20 cellular contexts compared by ENCODE assay signal in genomic region chr3:197963019-197963637, GRCh38. TPM values are rescaled to one million over a fixed set of nuclear protein-coding genes. Genes with fewer than 3 reads are reported as not detected.
DNase-seq lines count a peak whose midpoint lies in the region; ATAC-seq, FAIRE-seq and TF ChIP-seq lines count a peak whose summit lies in the region.
"Had no signal": no experiment of that assay in that cellular context is flagged by ENCODE, and none has a peak within 500 bp of the region (broad histone marks: within the 10 kb centered on the region; RNA-seq: fewer than 3 reads in every experiment).

No MANE protein-coding gene starts in this region.

- peaks cover 3% of the 10 kb centered on the region; the same call in 1 of the 3 replicates for H3K36me3 ChIP-seq in K562 (ENCODE audit: control insufficient read depth, insufficient read depth, low read length)
- H3K36me3 ChIP-seq: HAP-1 had no signal

- H3K4me2 ChIP-seq in K562 (ENCODE audit: insufficient read depth, low read length) = no peak overlapping the region
- H3K4me2 ChIP-seq: BLaER1 treated with 17β-estradiol and CSF1 and Interleukin-3, amounts not matched to agents 10 nM and 100 nM had no signal

- ATAC-seq in natural killer cell (no peak), K562 (no peak)
- ATAC-seq in natural killer cell treated with Interleukin-12 subunit alpha and Interleukin-12 subunit beta and Interleukin-15 and Interleukin-18, amount 100 ng/mL, for 72 hours = no peak

- H3K27ac Mint-ChIP-seq in natural killer cell (no peak overlapping the region), nephron (no peak overlapping the region)
- no peak overlapping the region for H3K27ac Mint-ChIP-seq in natural killer cell treated with Interleukin-12 subunit alpha and Interleukin-12 subunit beta and Interleukin-15 and Interleukin-18, amount 100 ng/mL, for 72 hours
- H3K27ac Mint-ChIP-seq: B cell, HFFc6 had no signal

- POLR2A ChIA-PET in K562 (lab: Yijun Ruan, JAX) = interaction anchor here (2.6 kb wide), 1 partner anchor 9 kb away, joined by 7 read pairs; no protein-coding TSS in a partner anchor

- H3K4me1 ChIP-seq in K562 (replicated peaks in 1 of 2; ENCODE audit: control insufficient read depth in 2 of 2, insufficient read depth in 2 of 2, low read length in 2 of 2) = peaks cover 24 to 25% of the 10 kb centered on the region in 2 experiments

- TF ChIP-seq RAD21 in K562 (CRISPR knock-in tag; conservative IDR thresholded peaks at IDR 0.05 in 1 of 2, IDR thresholded peaks at IDR 0.05 in 1 of 2) = no peak

- intact Hi-C loops in natural killer cell (cut with micrococcal nuclease) (no loop called here), K562 (cut with micrococcal nuclease) (loop anchor here (5.0 kb wide), 2 partner anchors 64 to 114 kb away; no protein-coding TSS in a partner anchor)

- 58% methylated on average over 5 of the region's 5 CpGs for WGBS in K562 (ENCODE audit: insufficient coverage, low coverage, missing lambda C conversion rate)

- H3K79me2 ChIP-seq in K562 (ENCODE audit: control insufficient read depth, insufficient read depth, low read length) = peaks cover 61% of the 10 kb centered on the region

- H3K36me3 Mint-ChIP-seq in natural killer cell (peaks cover 8% of the 10 kb centered on the region), nephron (ENCODE audit: low read depth) (peaks cover 9% of the 10 kb centered on the region)
- peaks cover 8% of the 10 kb centered on the region for H3K36me3 Mint-ChIP-seq in natural killer cell treated with Interleukin-12 subunit alpha and Interleukin-12 subunit beta and Interleukin-15 and Interleukin-18, amount 100 ng/mL, for 72 hours

- CTCF ChIA-PET in K562 (lab: Yijun Ruan, JAX; ENCODE audit: low intra/inter-chr PET ratio) = no interaction called here

- H3K9ac ChIP-seq in K562 (ENCODE audit: insufficient read depth in 1 of 2, low read depth in 2 of 2, low read length in 2 of 2) = peak overlapping the region; percentile 33 to 76; a peak in 3 of 4 replicates
- H3K9ac ChIP-seq: BLaER1 treated with 17β-estradiol and CSF1 and Interleukin-3, amounts not matched to agents 10 nM and 100 nM; GM23248 had no signal

- TF ChIP-seq POLR2A in K562 (conservative IDR thresholded peaks at IDR 0.05) = no peak

- H3K27me3 ChIP-seq in K562 (ENCODE audit: control insufficient read depth in 2 of 2, insufficient read depth in 2 of 2, low read length in 2 of 2) = no peaks in the 10 kb centered on the region
- H3K27me3 ChIP-seq: BLaER1 treated with 17β-estradiol and CSF1 and Interleukin-3, amounts not matched to agents 10 nM and 100 nM had no signal

- H3K9me3 ChIP-seq in K562 (replicated peaks; ENCODE audit: control insufficient read depth, insufficient read depth, low read depth, low read length) = peaks cover 9% of the 10 kb centered on the region

- H3K4me1 Mint-ChIP-seq in natural killer cell = peaks cover 38 to 40% of the 10 kb centered on the region in 2 donors
- H3K4me1 Mint-ChIP-seq in natural killer cell treated with Interleukin-12 subunit alpha and Interleukin-12 subunit beta and Interleukin-15 and Interleukin-18, amount 100 ng/mL, for 72 hours (ENCODE audit: low read depth in 2 of 2) = peaks cover 31 to 39% of the 10 kb centered on the region in 2 donors
- H3K4me1 Mint-ChIP-seq in nephron = peaks cover 34% of the 10 kb centered on the region

- no peak for TF ChIP-seq CTCF in natural killer cell (IDR thresholded peaks at IDR 0.05)
- no peak for TF ChIP-seq CTCF in K562 (IDR thresholded peaks at IDR 0.05 in 2 of 3, conservative IDR thresholded peaks at IDR 0.05 in 1 of 3; ENCODE audit: insufficient read depth in 2 of 3, low read depth in 1 of 3, low read length in 3 of 3)
- no peak for TF ChIP-seq CTCF in nephron (IDR thresholded peaks at IDR 0.05; ENCODE audit: unreplicated experiment in 3 of 3)

- in situ Hi-C loops in K562 (cut with MboI) = no loop called here

- H4K20me1 ChIP-seq in K562 (replicated peaks; ENCODE audit: control insufficient read depth, insufficient read depth, low read length) = no peaks in the 10 kb centered on the region
- H4K20me1 ChIP-seq: BLaER1 treated with 17β-estradiol and CSF1 and Interleukin-3, amounts not matched to agents 10 nM and 100 nM had no signal

- H3K27ac ChIP-seq in K562 (ENCODE audit: extremely low read depth, low read depth, low read length) = peak overlapping the region; percentile 42; the same call in 1 of the 3 replicates
- H3K27ac ChIP-seq: BLaER1 treated with 17β-estradiol and CSF1 and Interleukin-3, amounts not matched to agents 10 nM and 100 nM; GM23248; HL-60 had no signal

- no peak overlapping the region; the same call in 1 of the 2 replicates for H2AFZ ChIP-seq in K562 (ENCODE audit: low read depth, low read length)
- H2AFZ ChIP-seq: GM23248 had no signal

- no peak for TF ChIP-seq EP300 in K562 (IDR thresholded peaks at IDR 0.05; ENCODE audit: low read length)

- H3K27me3 Mint-ChIP-seq in natural killer cell (ENCODE audit: low read depth in 2 of 2) (no peaks in the 10 kb centered on the region), nephron (ENCODE audit: low read depth) (no peaks in the 10 kb centered on the region)
- H3K27me3 Mint-ChIP-seq in natural killer cell treated with Interleukin-12 subunit alpha and Interleukin-12 subunit beta and Interleukin-15 and Interleukin-18, amount 100 ng/mL, for 72 hours = no peaks in the 10 kb centered on the region
- H3K27me3 Mint-ChIP-seq: CD8-positive, alpha-beta memory T cell had no signal

- H3K4me3 ChIP-seq in K562 = no peak overlapping the region
- H3K4me3 ChIP-seq: BLaER1 treated with 17β-estradiol and CSF1 and Interleukin-3, amounts not matched to agents 10 nM and 100 nM; GM23248; HAP-1 had no signal

- DNase-seq in natural killer cell (no peak), K562 (ENCODE audit: extremely low read depth in 1 of 4, low spot score in 3 of 4) (peak in 1 of 4 experiments; percentile 50), ureter (ENCODE audit: low spot score) (no peak), SW480 (ENCODE audit: low spot score) (no peak)
- DNase-seq in natural killer cell treated with Interleukin-12 subunit alpha and Interleukin-12 subunit beta and Interleukin-15 and Interleukin-18, amount 100 ng/mL, for 72 hours (ENCODE audit: low spot score) = no peak
- DNase-seq: CD8-positive, alpha-beta memory T cell; COR-L47; DMS 273 treated with DMSO at 0.1 percent for 48 hours; DMS53; DND-41; EL; GM23248; HFFc6 had no signal

- H3K4me3 Mint-ChIP-seq in natural killer cell (peak overlapping the region; percentile 14), nephron (peak overlapping the region in 2 of 3 experiments; percentile 48 to 53)
- no peak overlapping the region for H3K4me3 Mint-ChIP-seq in natural killer cell treated with Interleukin-12 subunit alpha and Interleukin-12 subunit beta and Interleukin-15 and Interleukin-18, amount 100 ng/mL, for 72 hours
- H3K4me3 Mint-ChIP-seq: B cell, HFFc6 had no signal

- H3K9me3 Mint-ChIP-seq in natural killer cell (peaks cover 2 to 3% of the 10 kb centered on the region in 2 donors), nephron (peaks cover 8% of the 10 kb centered on the region)
- peaks cover 3% of the 10 kb centered on the region for H3K9me3 Mint-ChIP-seq in natural killer cell treated with Interleukin-12 subunit alpha and Interleukin-12 subunit beta and Interleukin-15 and Interleukin-18, amount 100 ng/mL, for 72 hours

- BruUV-seq in K562 (replicated peaks; lab: Mats Ljungman, UMichigan) = no TSS peak

- H3K9me1 ChIP-seq in K562 (ENCODE audit: control insufficient read depth, insufficient read depth, low read length) = no peaks in the 10 kb centered on the region

- no peak for FAIRE-seq in K562 (lab: Jason Lieb, UNC)
- FAIRE-seq: GM12891, GM19239 had no signal

RNA-seq across cellular contexts. Expression of gene LMLN, which starts 3.1 kb away (rescaled TPM):
- total RNA-seq in natural killer cell (1 to 10 TPM; 2.3 to 4.5 (median 4.0) TPM), K562 (2014; rRNA removed) (3.8 and 6.0 TPM in 2 replicates), K562 (2014; rRNA removed; fragmentation: Illumina TruSeq; extraction: Trizol) (6.9 and 7.9 TPM in 2 replicates), K562 (2015; rRNA removed; fragmentation: Illumina TruSeq; extraction: Trizol) (5.1 and 6.0 TPM in 2 replicates), K562 (2021) (11.0 and 11.2 TPM in 2 replicates), ureter (11.2 TPM)
- 1 to 10 TPM; 2.6 to 4.2 TPM for total RNA-seq in natural killer cell treated with Interleukin-12 subunit alpha and Interleukin-12 subunit beta and Interleukin-15 and Interleukin-18, amount 100 ng/mL, for 72 hours
- total RNA-seq in K562 (2011; cell fraction: chromatin; rRNA removed; ENCODE audit: low replicate concordance) = 30.3 and 71.8 TPM in 2 replicates
- total RNA-seq in K562 (2011; cell fraction: nucleolus; rRNA removed) = 21.2 and 21.8 TPM in 2 replicates
- 33.3 and 46.4 TPM in 2 replicates for total RNA-seq in K562 (2011; cell fraction: nucleoplasm; rRNA removed)
- polyA plus RNA-seq in K562 (2011; rRNA removed) (15.9 and 16.7 TPM in 2 replicates), K562 (2014; fragmentation: Illumina TruSeq; extraction: Trizol) (8.1 and 8.5 TPM in 2 replicates), K562 (2014; fragmentation: Nextera tagmentation; extraction: Ambion mirVana) (1 to 10 TPM; 2.2 to 2.7 TPM), K562 (2014; rRNA removed) (8.5 and 12.5 TPM in 2 replicates)
- 8.1 and 12.8 TPM in 2 replicates for polyA plus RNA-seq in K562 (2011; cell fraction: cytosol; rRNA removed)
- 21.0 and 24.6 TPM in 2 replicates for polyA plus RNA-seq in K562 (2011; cell fraction: nucleus; rRNA removed)
- polyA plus RNA-seq in K562 (2012) = 5.7 and 6.6 TPM in 2 replicates
- polyA minus RNA-seq in K562 (2011; rRNA and poly(A)+ RNA removed) = 19.7 and 22.4 TPM in 2 replicates
- 6.8 and 12.5 TPM in 2 replicates for polyA minus RNA-seq in K562 (2011; cell fraction: cytosol; rRNA and poly(A)+ RNA removed)
- 12.4 and 18.9 TPM in 2 replicates for polyA minus RNA-seq in K562 (2011; cell fraction: nucleus; rRNA and poly(A)+ RNA removed)

RNA-seq across cellular contexts. Expression of gene RPL35A, which starts 13.1 kb away (rescaled TPM):
- total RNA-seq in natural killer cell = 100 to 1,000 TPM; 693 to 869 (median 848) TPM
- 100 to 1,000 TPM; 683 to 726 TPM for total RNA-seq in natural killer cell treated with Interleukin-12 subunit alpha and Interleukin-12 subunit beta and Interleukin-15 and Interleukin-18, amount 100 ng/mL, for 72 hours
- 205 and 265 TPM in 2 replicates for total RNA-seq in K562 (2011; cell fraction: chromatin; rRNA removed; ENCODE audit: low replicate concordance)
- total RNA-seq in K562 (2011; cell fraction: nucleolus; rRNA removed) = 160 and 166 TPM in 2 replicates
- 355 and 545 TPM in 2 replicates for total RNA-seq in K562 (2011; cell fraction: nucleoplasm; rRNA removed)
- total RNA-seq in K562 (2014; rRNA removed) = 998 and 1,475 TPM in 2 replicates
- 2,429 and 2,625 TPM in 2 replicates for total RNA-seq in K562 (2014; rRNA removed; fragmentation: Illumina TruSeq; extraction: Trizol)
- 1,966 and 2,155 TPM in 2 replicates for total RNA-seq in K562 (2015; rRNA removed; fragmentation: Illumina TruSeq; extraction: Trizol)
- 1,574 and 1,710 TPM in 2 replicates for total RNA-seq in K562 (2021)
- polyA plus RNA-seq in K562 (2011; rRNA removed) = 1,725 and 2,163 TPM in 2 replicates
- polyA plus RNA-seq in K562 (2011; cell fraction: cytosol; rRNA removed) = 410 and 873 TPM in 2 replicates
- polyA plus RNA-seq in K562 (2011; cell fraction: nucleus; rRNA removed) = 282 and 691 TPM in 2 replicates
- 2,790 and 3,257 TPM in 2 replicates for polyA plus RNA-seq in K562 (2012)
- polyA plus RNA-seq in K562 (2014; fragmentation: Illumina TruSeq; extraction: Trizol) = 2,519 and 2,591 TPM in 2 replicates
- polyA plus RNA-seq in K562 (2014; fragmentation: Nextera tagmentation; extraction: Ambion mirVana) = 1,000 to 10,000 TPM; 2,367 to 2,942 TPM
- 2,582 and 2,839 TPM in 2 replicates for polyA plus RNA-seq in K562 (2014; rRNA removed)
- polyA minus RNA-seq in K562 (2011; rRNA and poly(A)+ RNA removed) = 454 and 610 TPM in 2 replicates
- 278 and 319 TPM in 2 replicates for polyA minus RNA-seq in K562 (2011; cell fraction: cytosol; rRNA and poly(A)+ RNA removed)
- polyA minus RNA-seq in K562 (2011; cell fraction: nucleus; rRNA and poly(A)+ RNA removed) = 49.8 and 108 TPM in 2 replicates
- 1,104 TPM for total RNA-seq in ureter
